In genomic region chr3:115340586-115340985, GRCh38 we compare ENCODE assay signal across 15 cellular contexts.
DNase-seq lines count a peak whose midpoint lies in the region; ATAC-seq, FAIRE-seq and TF ChIP-seq lines count a peak whose summit lies in the region.
"Had no signal": no experiment of that assay in that cellular context is flagged by ENCODE, and none has a peak within 500 bp of the region (broad histone marks: within the 10 kb centered on the region; RNA-seq: fewer than 3 reads in every experiment).

No MANE protein-coding gene starts in this region.

- H4K20me1 ChIP-seq in HCT116 (ENCODE audit: insufficient read depth): no peaks in the 10 kb centered on the region
- H4K20me1 ChIP-seq: BLaER1 had no signal

- H3K4me3 ChIP-seq in AG10803 (ENCODE audit: low read length) (no peak overlapping the region), HCT116 (replicated peaks in 1 of 2; ENCODE audit: low read depth in 1 of 2, low read length in 2 of 2) (no peak overlapping the region), foreskin fibroblast (ENCODE audit: low read depth in 1 of 2, low read length in 2 of 2) (peak overlapping the region in 1 of 2 donors; percentile 13)
- H3K4me3 ChIP-seq: A549, BLaER1 had no signal

- H2AFZ ChIP-seq in HCT116 (ENCODE audit: low read depth, low read length, poor library complexity, severe bottlenecking): peak overlapping the region; percentile 81

- TF ChIP-seq RAD21 in HCT116 (IDR thresholded peaks at IDR 0.05; ENCODE audit: low read depth): no peak

- no peak for TF ChIP-seq POLR2A in HCT116 (IDR thresholded peaks at IDR 0.05; ENCODE audit: borderline replicate concordance, extremely low read depth, insufficient read depth, insufficient read length)

- no peaks in the 10 kb centered on the region for H3K36me3 ChIP-seq in HCT116 (ENCODE audit: control insufficient read depth in 1 of 2, insufficient read depth in 2 of 2, low read length in 2 of 2)
- H3K36me3 ChIP-seq: BLaER1 had no signal

- no peaks in the 10 kb centered on the region for H3K9me3 ChIP-seq in HCT116 (ENCODE audit: control insufficient read depth in 1 of 2, insufficient read depth in 1 of 2, low read depth in 1 of 2, low read length in 2 of 2)
- H3K9me3 ChIP-seq: A549, BLaER1, Caco-2 had no signal

- POLR2A ChIA-PET in HCT116 (lab: Charles Lee): no interaction called here

- DNase-seq in AG10803 (ENCODE audit: low read depth) (peak; percentile 34), HCT116 (ENCODE audit: low read depth, low spot score) (no peak), foreskin fibroblast (peak; percentile 26 to 66), NCI-H748 (lab: John Stamatoyannopoulos, UW; ENCODE audit: unreplicated experiment) (no peak), NCI-H345 (lab: John Stamatoyannopoulos, UW) (no peak)
- DNase-seq: AML-193; Caco-2; CD8-positive, alpha-beta memory T cell; GF-D8 had no signal

- peak overlapping the region; percentile 68; the same call in 1 of the 2 replicates for H3K4me2 ChIP-seq in HCT116 (ENCODE audit: low read length)
- H3K4me2 ChIP-seq: BLaER1 had no signal

- H3K27me3 ChIP-seq in HCT116 (ENCODE audit: insufficient read depth, low read length): no peaks in the 10 kb centered on the region
- H3K27me3 ChIP-seq: BLaER1 had no signal

- intact Hi-C loops in HCT116 (cut with micrococcal nuclease): no loop called here

- H3K79me2 ChIP-seq in HCT116 (ENCODE audit: insufficient read depth, low read length): no peaks in the 10 kb centered on the region

- peak; percentile 26 for FAIRE-seq in endometrium (lab: Jason Lieb, UNC)
- FAIRE-seq: HepG2, HTR-8/SVneo had no signal

- no peak overlapping the region for H3K27ac ChIP-seq in HCT116 (ENCODE audit: low read depth, low read length)
- H3K27ac ChIP-seq: BLaER1 had no signal

- no peak for TF ChIP-seq CTCF in AG10803 (conservative IDR thresholded peaks at IDR 0.05; ENCODE audit: low read length)
- TF ChIP-seq CTCF in HCT116 (IDR thresholded peaks at IDR 0.05 in 2 of 3, conservative IDR thresholded peaks at IDR 0.05 in 1 of 3; ENCODE audit: borderline replicate concordance in 1 of 3, insufficient read depth in 1 of 3, low read depth in 2 of 3, low read length in 2 of 3): no peak
- no peak for TF ChIP-seq CTCF in foreskin fibroblast (IDR thresholded peaks at IDR 0.05; ENCODE audit: low read depth, low read length)

- H3K9ac ChIP-seq in HCT116 (ENCODE audit: low read length): no peak overlapping the region
- H3K9ac ChIP-seq: BLaER1 had no signal

- ATAC-seq in HCT116: no peak
- ATAC-seq in GM19035 (IDR thresholded peaks at IDR 0.05; ENCODE audit: unreplicated experiment): no peak
- ATAC-seq: HepG2 had no signal

- BruUV-seq in HCT116 (replicated peaks; lab: Mats Ljungman, UMichigan): no TSS peak

- no peaks in the 10 kb centered on the region for H3K9me2 ChIP-seq in HCT116 (ENCODE audit: insufficient read depth)

- H3K4me1 ChIP-seq in HCT116 (ENCODE audit: control insufficient read depth in 1 of 2, insufficient read depth in 2 of 2, low read length in 2 of 2): peaks cover 9 to 16% of the 10 kb centered on the region in 2 experiments; a peak in 3 of 4 replicates
- H3K4me1 ChIP-seq: BLaER1, Caco-2 had no signal

- RAD21 ChIA-PET in HCT116 (lab: Charles Lee; ENCODE audit: low non-redundant PET in 1 of 2, low total read pairs in 2 of 2, uncharacterized antibody in 2 of 2, unreplicated experiment in 2 of 2): no interaction called here

- CTCF ChIA-PET in HCT116 (lab: Charles Lee): no interaction called here

TF ChIP-seq in HCT116, 20 proteins besides CTCF, POLR2A, EP300 and RAD21:
- no peak for TF ChIP-seq YY1 (IDR thresholded peaks at IDR 0.05; ENCODE audit: extremely low read depth, insufficient replicate concordance, low read depth, low read length)
- TF ChIP-seq MAX (IDR thresholded peaks at IDR 0.05): no peak
- TF ChIP-seq EZH2phosphoT487 (IDR thresholded peaks at IDR 0.05; ENCODE audit: borderline replicate concordance): no peak
- TF ChIP-seq ZFX (IDR thresholded peaks at IDR 0.05): no peak
- TF ChIP-seq EZH2 (IDR thresholded peaks at IDR 0.05): no peak
- no peak for TF ChIP-seq CBX3 (IDR thresholded peaks at IDR 0.05; ENCODE audit: low read depth)
- TF ChIP-seq ATF3 (IDR thresholded peaks at IDR 0.05): no peak
- no peak for TF ChIP-seq ZBTB33 (IDR thresholded peaks at IDR 0.05; ENCODE audit: extremely low read depth, insufficient replicate concordance, low read length)
- no peak for TF ChIP-seq JUND (IDR thresholded peaks at IDR 0.05)

Comparison
In these comparisons a context has a peak if more than half of its experiments do, and no peak if none do; other contexts are left out.
1. DNase-seq: peak in AG10803 (single experiment) and foreskin fibroblast (2 of 2); none in HCT116 (single experiment), NCI-H748 (single experiment) and NCI-H345 (single experiment).